ENCODE assay signal across 19 cellular contexts in genomic region chr7:1091644-1092027, GRCh38. TPM values are rescaled to one million over a fixed set of nuclear protein-coding genes. Genes with fewer than 3 reads are reported as not detected.
"Had no signal": no experiment of that assay in that cellular context is flagged by ENCODE, and none has a peak within 500 bp of the region (broad histone marks: within the 10 kb centered on the region; RNA-seq: fewer than 3 reads in every experiment).

No MANE protein-coding gene starts in this region.

- H3K27me3 Mint-ChIP-seq: natural killer cell treated with Interleukin-12 subunit alpha and Interleukin-12 subunit beta and Interleukin-15 and Interleukin-18, amount 100 ng/mL, for 72 hours had no signal

- H3K27ac ChIP-seq: coronary artery, neutrophil, sigmoid colon, skin epidermis had no signal

- H3K9me3 ChIP-seq: neutrophil, sigmoid colon, stomach had no signal

- H3K4me3 Mint-ChIP-seq: natural killer cell treated with Interleukin-12 subunit alpha and Interleukin-12 subunit beta and Interleukin-15 and Interleukin-18, amount 100 ng/mL, for 72 hours had no signal

- DNase-seq: effector CD4-positive, alpha-beta T cell; left colon; left ventricle myocardium superior; midbrain; posterior cingulate gyrus; sigmoid colon; stimulated activated CD4-positive, alpha-beta T cell treated with anti-CD3 and anti-CD28 coated beads, Interleukin-2, amount 100 ng/mL, for 24 hours; stimulated activated CD4-positive, alpha-beta T cell treated with anti-CD3 and anti-CD28 coated beads, Interleukin-4, amount 100 ng/mL, for 4 hours; stimulated activated naive CD4-positive, alpha-beta T cell; stomach; substantia nigra; trophoblast cell had no signal

- H3K4me2 ChIP-seq: hepatocyte had no signal

- H3K27me3 ChIP-seq: hepatocyte, sigmoid colon, stomach had no signal

- H3K36me3 ChIP-seq: neutrophil had no signal

- H3K27ac Mint-ChIP-seq: natural killer cell treated with Interleukin-12 subunit alpha and Interleukin-12 subunit beta and Interleukin-15 and Interleukin-18, amount 100 ng/mL, for 72 hours had no signal

- H3K4me3 ChIP-seq: coronary artery, hepatocyte, lung, sigmoid colon, skin epidermis, stomach had no signal

- ATAC-seq: esophagus mucosa; left colon; left ventricle myocardium superior; natural killer cell treated with Interleukin-12 subunit alpha and Interleukin-12 subunit beta and Interleukin-15 and Interleukin-18, amount 100 ng/mL, for 72 hours had no signal

- H3K36me3 Mint-ChIP-seq: natural killer cell treated with Interleukin-12 subunit alpha and Interleukin-12 subunit beta and Interleukin-15 and Interleukin-18, amount 100 ng/mL, for 72 hours had no signal

RNA-seq across cellular contexts. Expression of gene GPER1, which starts 3.7 kb away (rescaled TPM):
- total RNA-seq: natural killer cell treated with Interleukin-12 subunit alpha and Interleukin-12 subunit beta and Interleukin-15 and Interleukin-18, amount 100 ng/mL, for 72 hours had no signal
